In the genomic region with DNA sequence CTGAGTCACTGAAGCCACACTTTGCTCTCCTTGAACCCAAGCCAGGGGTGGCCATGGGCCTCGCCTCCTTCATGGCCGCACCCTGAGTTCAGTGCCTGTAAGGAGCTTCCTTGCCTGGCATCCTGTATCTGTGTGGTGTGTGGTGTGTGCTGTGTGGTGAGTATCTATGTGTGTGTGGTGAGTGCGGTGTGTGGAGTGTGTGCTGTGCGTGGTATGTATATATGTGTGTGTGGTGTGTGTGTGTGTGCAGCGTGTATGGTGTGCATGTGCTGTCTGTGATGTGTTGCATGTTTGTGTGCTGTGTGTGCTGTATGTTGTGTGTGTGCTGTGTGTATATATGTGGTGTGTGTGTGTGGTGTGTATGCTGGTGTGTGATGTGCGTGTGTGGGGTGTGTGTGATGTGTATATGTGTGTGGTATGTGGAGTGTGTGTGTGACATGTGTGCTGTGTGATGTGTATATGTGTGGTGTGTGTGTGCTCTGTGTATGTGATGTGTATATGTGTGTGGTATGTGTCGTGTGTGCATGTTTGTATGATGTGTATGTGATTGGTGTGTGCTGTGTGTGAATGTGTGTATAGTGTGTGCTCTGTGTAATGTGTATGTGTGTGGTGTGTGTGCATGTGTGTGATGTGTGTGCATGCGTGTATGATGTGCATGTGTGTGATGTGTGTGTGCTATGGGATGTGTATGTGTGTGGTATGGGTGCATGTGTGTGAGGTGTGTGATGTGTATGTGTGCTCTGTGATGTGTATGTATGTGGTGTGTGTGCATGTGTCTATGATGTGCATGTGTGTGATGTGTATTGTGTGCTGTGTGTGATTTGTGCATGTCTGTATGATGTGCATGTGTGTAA, we compare ENCODE assay signal across 1 cellular context.
TF ChIP-seq lines count a peak whose summit lies in the region.

No MANE protein-coding gene starts in this region.

TF ChIP-seq in HepG2, 621 proteins besides CTCF, POLR2A, EP300 and RAD21 (continued from another document and continues in another):
- TF ChIP-seq, protein P1, sequence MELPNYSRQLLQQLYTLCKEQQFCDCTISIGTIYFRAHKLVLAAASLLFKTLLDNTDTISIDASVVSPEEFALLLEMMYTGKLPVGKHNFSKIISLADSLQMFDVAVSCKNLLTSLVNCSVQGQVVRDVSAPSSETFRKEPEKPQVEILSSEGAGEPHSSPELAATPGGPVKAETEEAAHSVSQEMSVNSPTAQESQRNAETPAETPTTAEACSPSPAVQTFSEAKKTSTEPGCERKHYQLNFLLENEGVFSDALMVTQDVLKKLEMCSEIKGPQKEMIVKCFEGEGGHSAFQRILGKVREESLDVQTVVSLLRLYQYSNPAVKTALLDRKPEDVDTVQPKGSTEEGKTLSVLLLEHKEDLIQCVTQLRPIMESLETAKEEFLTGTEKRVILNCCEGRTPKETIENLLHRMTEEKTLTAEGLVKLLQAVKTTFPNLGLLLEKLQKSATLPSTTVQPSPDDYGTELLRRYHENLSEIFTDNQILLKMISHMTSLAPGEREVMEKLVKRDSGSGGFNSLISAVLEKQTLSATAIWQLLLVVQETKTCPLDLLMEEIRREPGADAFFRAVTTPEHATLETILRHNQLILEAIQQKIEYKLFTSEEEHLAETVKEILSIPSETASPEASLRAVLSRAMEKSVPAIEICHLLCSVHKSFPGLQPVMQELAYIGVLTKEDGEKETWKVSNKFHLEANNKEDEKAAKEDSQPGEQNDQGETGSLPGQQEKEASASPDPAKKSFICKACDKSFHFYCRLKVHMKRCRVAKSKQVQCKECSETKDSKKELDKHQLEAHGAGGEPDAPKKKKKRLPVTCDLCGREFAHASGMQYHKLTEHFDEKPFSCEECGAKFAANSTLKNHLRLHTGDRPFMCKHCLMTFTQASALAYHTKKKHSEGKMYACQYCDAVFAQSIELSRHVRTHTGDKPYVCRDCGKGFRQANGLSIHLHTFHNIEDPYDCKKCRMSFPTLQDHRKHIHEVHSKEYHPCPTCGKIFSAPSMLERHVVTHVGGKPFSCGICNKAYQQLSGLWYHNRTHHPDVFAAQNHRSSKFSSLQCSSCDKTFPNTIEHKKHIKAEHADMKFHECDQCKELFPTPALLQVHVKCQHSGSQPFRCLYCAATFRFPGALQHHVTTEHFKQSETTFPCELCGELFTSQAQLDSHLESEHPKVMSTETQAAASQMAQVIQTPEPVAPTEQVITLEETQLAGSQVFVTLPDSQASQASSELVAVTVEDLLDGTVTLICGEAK (IDR thresholded peaks at IDR 0.05) = peak; percentile 26
- TF ChIP-seq, protein P1 (CRISPR knock-in tag; IDR thresholded peaks at IDR 0.05) = no peak
- TF ChIP-seq FOXK2 (IDR thresholded peaks at IDR 0.05) = peak; percentile 61; the same call in 1 of the 2 replicates
- TF ChIP-seq, protein P2, sequence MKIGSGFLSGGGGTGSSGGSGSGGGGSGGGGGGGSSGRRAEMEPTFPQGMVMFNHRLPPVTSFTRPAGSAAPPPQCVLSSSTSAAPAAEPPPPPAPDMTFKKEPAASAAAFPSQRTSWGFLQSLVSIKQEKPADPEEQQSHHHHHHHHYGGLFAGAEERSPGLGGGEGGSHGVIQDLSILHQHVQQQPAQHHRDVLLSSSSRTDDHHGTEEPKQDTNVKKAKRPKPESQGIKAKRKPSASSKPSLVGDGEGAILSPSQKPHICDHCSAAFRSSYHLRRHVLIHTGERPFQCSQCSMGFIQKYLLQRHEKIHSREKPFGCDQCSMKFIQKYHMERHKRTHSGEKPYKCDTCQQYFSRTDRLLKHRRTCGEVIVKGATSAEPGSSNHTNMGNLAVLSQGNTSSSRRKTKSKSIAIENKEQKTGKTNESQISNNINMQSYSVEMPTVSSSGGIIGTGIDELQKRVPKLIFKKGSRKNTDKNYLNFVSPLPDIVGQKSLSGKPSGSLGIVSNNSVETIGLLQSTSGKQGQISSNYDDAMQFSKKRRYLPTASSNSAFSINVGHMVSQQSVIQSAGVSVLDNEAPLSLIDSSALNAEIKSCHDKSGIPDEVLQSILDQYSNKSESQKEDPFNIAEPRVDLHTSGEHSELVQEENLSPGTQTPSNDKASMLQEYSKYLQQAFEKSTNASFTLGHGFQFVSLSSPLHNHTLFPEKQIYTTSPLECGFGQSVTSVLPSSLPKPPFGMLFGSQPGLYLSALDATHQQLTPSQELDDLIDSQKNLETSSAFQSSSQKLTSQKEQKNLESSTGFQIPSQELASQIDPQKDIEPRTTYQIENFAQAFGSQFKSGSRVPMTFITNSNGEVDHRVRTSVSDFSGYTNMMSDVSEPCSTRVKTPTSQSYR (CRISPR knock-in tag; IDR thresholded peaks at IDR 0.05; ENCODE audit: borderline replicate concordance) = no peak
- TF ChIP-seq PHF20 (CRISPR knock-in tag; IDR thresholded peaks at IDR 0.05) = no peak
- TF ChIP-seq ZNF670 (CRISPR knock-in tag; IDR thresholded peaks at IDR 0.05; ENCODE audit: borderline replicate concordance) = no peak
- TF ChIP-seq ZBTB26 (CRISPR knock-in tag; IDR thresholded peaks at IDR 0.05; ENCODE audit: borderline replicate concordance) = no peak
- peak; percentile 80 for TF ChIP-seq PHB2 (IDR thresholded peaks at IDR 0.05; ENCODE audit: partially characterized antibody)
- TF ChIP-seq, protein P3, sequence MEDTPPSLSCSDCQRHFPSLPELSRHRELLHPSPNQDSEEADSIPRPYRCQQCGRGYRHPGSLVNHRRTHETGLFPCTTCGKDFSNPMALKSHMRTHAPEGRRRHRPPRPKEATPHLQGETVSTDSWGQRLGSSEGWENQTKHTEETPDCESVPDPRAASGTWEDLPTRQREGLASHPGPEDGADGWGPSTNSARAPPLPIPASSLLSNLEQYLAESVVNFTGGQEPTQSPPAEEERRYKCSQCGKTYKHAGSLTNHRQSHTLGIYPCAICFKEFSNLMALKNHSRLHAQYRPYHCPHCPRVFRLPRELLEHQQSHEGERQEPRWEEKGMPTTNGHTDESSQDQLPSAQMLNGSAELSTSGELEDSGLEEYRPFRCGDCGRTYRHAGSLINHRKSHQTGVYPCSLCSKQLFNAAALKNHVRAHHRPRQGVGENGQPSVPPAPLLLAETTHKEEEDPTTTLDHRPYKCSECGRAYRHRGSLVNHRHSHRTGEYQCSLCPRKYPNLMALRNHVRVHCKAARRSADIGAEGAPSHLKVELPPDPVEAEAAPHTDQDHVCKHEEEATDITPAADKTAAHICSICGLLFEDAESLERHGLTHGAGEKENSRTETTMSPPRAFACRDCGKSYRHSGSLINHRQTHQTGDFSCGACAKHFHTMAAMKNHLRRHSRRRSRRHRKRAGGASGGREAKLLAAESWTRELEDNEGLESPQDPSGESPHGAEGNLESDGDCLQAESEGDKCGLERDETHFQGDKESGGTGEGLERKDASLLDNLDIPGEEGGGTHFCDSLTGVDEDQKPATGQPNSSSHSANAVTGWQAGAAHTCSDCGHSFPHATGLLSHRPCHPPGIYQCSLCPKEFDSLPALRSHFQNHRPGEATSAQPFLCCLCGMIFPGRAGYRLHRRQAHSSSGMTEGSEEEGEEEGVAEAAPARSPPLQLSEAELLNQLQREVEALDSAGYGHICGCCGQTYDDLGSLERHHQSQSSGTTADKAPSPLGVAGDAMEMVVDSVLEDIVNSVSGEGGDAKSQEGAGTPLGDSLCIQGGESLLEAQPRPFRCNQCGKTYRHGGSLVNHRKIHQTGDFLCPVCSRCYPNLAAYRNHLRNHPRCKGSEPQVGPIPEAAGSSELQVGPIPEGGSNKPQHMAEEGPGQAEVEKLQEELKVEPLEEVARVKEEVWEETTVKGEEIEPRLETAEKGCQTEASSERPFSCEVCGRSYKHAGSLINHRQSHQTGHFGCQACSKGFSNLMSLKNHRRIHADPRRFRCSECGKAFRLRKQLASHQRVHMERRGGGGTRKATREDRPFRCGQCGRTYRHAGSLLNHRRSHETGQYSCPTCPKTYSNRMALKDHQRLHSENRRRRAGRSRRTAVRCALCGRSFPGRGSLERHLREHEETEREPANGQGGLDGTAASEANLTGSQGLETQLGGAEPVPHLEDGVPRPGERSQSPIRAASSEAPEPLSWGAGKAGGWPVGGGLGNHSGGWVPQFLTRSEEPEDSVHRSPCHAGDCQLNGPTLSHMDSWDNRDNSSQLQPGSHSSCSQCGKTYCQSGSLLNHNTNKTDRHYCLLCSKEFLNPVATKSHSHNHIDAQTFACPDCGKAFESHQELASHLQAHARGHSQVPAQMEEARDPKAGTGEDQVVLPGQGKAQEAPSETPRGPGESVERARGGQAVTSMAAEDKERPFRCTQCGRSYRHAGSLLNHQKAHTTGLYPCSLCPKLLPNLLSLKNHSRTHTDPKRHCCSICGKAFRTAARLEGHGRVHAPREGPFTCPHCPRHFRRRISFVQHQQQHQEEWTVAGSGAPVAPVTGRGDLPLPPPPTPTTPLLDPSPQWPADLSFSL (CRISPR knock-in tag; IDR thresholded peaks at IDR 0.05) = 0 out of 2 replicates have a peak, but pooled peaks have one; percentile 48
- no peak for TF ChIP-seq HNRNPH1 (optimal IDR thresholded peaks at IDR 0.05; ENCODE audit: low read depth, low read length)
- TF ChIP-seq KDM2A (CRISPR knock-in tag; IDR thresholded peaks at IDR 0.05; ENCODE audit: borderline replicate concordance, low read depth) = no peak
- no peak for TF ChIP-seq HDAC6 (IDR thresholded peaks at IDR 0.05; ENCODE audit: low read depth, low read length)
- TF ChIP-seq ZNF282 (IDR thresholded peaks at IDR 0.05; ENCODE audit: partially characterized antibody) = peak; percentile 65
- TF ChIP-seq, protein P4, sequence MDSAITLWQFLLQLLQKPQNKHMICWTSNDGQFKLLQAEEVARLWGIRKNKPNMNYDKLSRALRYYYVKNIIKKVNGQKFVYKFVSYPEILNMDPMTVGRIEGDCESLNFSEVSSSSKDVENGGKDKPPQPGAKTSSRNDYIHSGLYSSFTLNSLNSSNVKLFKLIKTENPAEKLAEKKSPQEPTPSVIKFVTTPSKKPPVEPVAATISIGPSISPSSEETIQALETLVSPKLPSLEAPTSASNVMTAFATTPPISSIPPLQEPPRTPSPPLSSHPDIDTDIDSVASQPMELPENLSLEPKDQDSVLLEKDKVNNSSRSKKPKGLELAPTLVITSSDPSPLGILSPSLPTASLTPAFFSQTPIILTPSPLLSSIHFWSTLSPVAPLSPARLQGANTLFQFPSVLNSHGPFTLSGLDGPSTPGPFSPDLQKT (CRISPR knock-in tag; IDR thresholded peaks at IDR 0.05; ENCODE audit: borderline replicate concordance) = no peak
- no peak for TF ChIP-seq PAXIP1 (CRISPR knock-in tag; conservative IDR thresholded peaks at IDR 0.05)
- TF ChIP-seq HMGA1 (CRISPR knock-in tag; conservative IDR thresholded peaks at IDR 0.05) = no peak
- TF ChIP-seq ZNF350 (CRISPR knock-in tag; IDR thresholded peaks at IDR 0.05; ENCODE audit: borderline replicate concordance, low read depth) = no peak
- TF ChIP-seq DDIT3 (CRISPR knock-in tag; IDR thresholded peaks at IDR 0.05) = no peak
- no peak for TF ChIP-seq ARHGAP35 (CRISPR knock-in tag; IDR thresholded peaks at IDR 0.05; ENCODE audit: borderline replicate concordance)
- TF ChIP-seq ZMAT5 (CRISPR knock-in tag; IDR thresholded peaks at IDR 0.05; ENCODE audit: borderline replicate concordance, low read depth) = no peak
